24 cellular contexts compared by ENCODE assay signal in the genomic region with DNA sequence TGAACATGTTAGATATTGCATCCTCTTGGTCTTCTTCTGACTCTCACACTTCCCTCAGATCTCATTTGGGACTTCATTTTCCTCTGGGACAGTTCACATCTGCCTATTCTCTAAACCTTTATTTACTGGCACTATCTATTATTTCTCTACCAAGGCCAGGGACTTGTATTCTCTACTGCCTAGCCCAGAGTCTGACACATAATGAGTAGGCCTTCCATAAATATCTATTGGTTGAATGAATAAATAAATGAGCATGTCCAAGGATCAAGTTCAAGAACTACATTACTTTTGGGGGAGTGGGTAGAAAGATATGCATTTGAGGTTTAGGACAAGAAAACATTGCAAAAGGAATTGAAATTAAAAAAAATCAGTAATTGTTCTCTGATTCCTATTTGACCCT.
DNase-seq lines count a peak whose midpoint lies in the region; ATAC-seq, FAIRE-seq and TF ChIP-seq lines count a peak whose summit lies in the region.
"Had no signal": no experiment of that assay in that cellular context is flagged by ENCODE, and none has a peak within 500 bp of the region (broad histone marks: within the 10 kb centered on the region; RNA-seq: fewer than 3 reads in every experiment).

No MANE protein-coding gene starts in this region.

- H3K4me1 ChIP-seq in GM23248 (ENCODE audit: insufficient read depth), result no peaks in the 10 kb centered on the region
- peaks cover 3% of the 10 kb centered on the region for H3K4me1 ChIP-seq in astrocyte (ENCODE audit: insufficient read depth, low read length)
- peaks cover 4% of the 10 kb centered on the region for H3K4me1 ChIP-seq in foreskin keratinocyte
- H3K4me1 ChIP-seq: A549, Peyer's patch had no signal

- TF ChIP-seq CTCF in astrocyte (IDR thresholded peaks at IDR 0.05; ENCODE audit: insufficient read depth, low read depth, low read length), result no peak
- TF ChIP-seq CTCF in foreskin keratinocyte (conservative IDR thresholded peaks at IDR 0.05), result no peak
- no peak for TF ChIP-seq CTCF in glutamatergic neuron (IDR thresholded peaks at IDR 0.05; ENCODE audit: partially characterized antibody, unreplicated experiment)

- H2AFZ ChIP-seq in GM23248 (no peak overlapping the region), astrocyte (ENCODE audit: low read depth, low read length) (no peak overlapping the region)

- H3K27ac Mint-ChIP-seq in astrocyte (ENCODE audit: unreplicated experiment) (no peak overlapping the region), glutamatergic neuron (ENCODE audit: unreplicated experiment) (no peak overlapping the region)
- H3K27ac Mint-ChIP-seq in activated T-cell treated with anti-CD3 and anti-CD28 coated beads, Interleukin-2, amount 50 U/mL, for 72 hours, result no peak overlapping the region
- H3K27ac Mint-ChIP-seq: B cell; CD8-positive, alpha-beta memory T cell had no signal

- H3K4me1 Mint-ChIP-seq in astrocyte (ENCODE audit: low read depth, unreplicated experiment), result peaks cover 6% of the 10 kb centered on the region
- no peaks in the 10 kb centered on the region for H3K4me1 Mint-ChIP-seq in activated T-cell treated with anti-CD3 and anti-CD28 coated beads, Interleukin-2, amount 50 U/mL, for 72 hours (ENCODE audit: low read depth)
- peaks cover 10% of the 10 kb centered on the region for H3K4me1 Mint-ChIP-seq in glutamatergic neuron (ENCODE audit: low read depth, unreplicated experiment)
- H3K4me1 Mint-ChIP-seq: B cell; CD8-positive, alpha-beta memory T cell had no signal

- peak; percentile 29 for ATAC-seq in foreskin keratinocyte
- ATAC-seq in activated T-cell treated with anti-CD3 and anti-CD28 coated beads, Interleukin-2, amount 50 U/mL, for 72 hours (replicated peaks in 1 of 2), result no peak
- ATAC-seq: A549 had no signal

- H3K27me3 ChIP-seq in GM23248 (replicated peaks; ENCODE audit: insufficient read depth), result no peaks in the 10 kb centered on the region
- no peaks in the 10 kb centered on the region for H3K27me3 ChIP-seq in astrocyte (ENCODE audit: insufficient read depth, low read length)
- no peaks in the 10 kb centered on the region for H3K27me3 ChIP-seq in foreskin keratinocyte
- H3K27me3 ChIP-seq: Peyer's patch had no signal

- H3K36me3 Mint-ChIP-seq in astrocyte (ENCODE audit: low read depth, unreplicated experiment), result no peaks in the 10 kb centered on the region
- no peaks in the 10 kb centered on the region for H3K36me3 Mint-ChIP-seq in activated T-cell treated with anti-CD3 and anti-CD28 coated beads, Interleukin-2, amount 50 U/mL, for 72 hours (ENCODE audit: insufficient read depth in 2 of 2)
- H3K36me3 Mint-ChIP-seq in glutamatergic neuron (ENCODE audit: unreplicated experiment), result no peaks in the 10 kb centered on the region
- H3K36me3 Mint-ChIP-seq: CD14-positive monocyte; CD8-positive, alpha-beta memory T cell had no signal

- H3K36me3 ChIP-seq in GM23248 (ENCODE audit: low read depth) (no peaks in the 10 kb centered on the region), astrocyte (ENCODE audit: insufficient read depth, low read length) (no peaks in the 10 kb centered on the region)
- H3K36me3 ChIP-seq: Peyer's patch had no signal

- H3F3A ChIP-seq in GM23248 (ENCODE audit: insufficient read depth), result no peaks in the 10 kb centered on the region

- H3K9ac ChIP-seq in GM23248 (no peak overlapping the region), astrocyte (ENCODE audit: low read length) (no peak overlapping the region)

- H3K4me3 ChIP-seq in GM23248 (no peak overlapping the region), astrocyte (ENCODE audit: insufficient read depth, low read depth, low read length) (no peak overlapping the region)
- H3K4me3 ChIP-seq: A549, Peyer's patch, SK-N-MC had no signal

- in situ Hi-C loops in GM23248 (cut with MboI), result no loop called here

- H3K9me3 Mint-ChIP-seq in astrocyte (ENCODE audit: unreplicated experiment) (no peaks in the 10 kb centered on the region), glutamatergic neuron (ENCODE audit: unreplicated experiment) (peaks cover 3% of the 10 kb centered on the region)
- peaks cover 3 to 5% of the 10 kb centered on the region in 2 donors for H3K9me3 Mint-ChIP-seq in activated T-cell treated with anti-CD3 and anti-CD28 coated beads, Interleukin-2, amount 50 U/mL, for 72 hours

- H3K27me3 Mint-ChIP-seq in astrocyte (ENCODE audit: low read depth, unreplicated experiment) (no peaks in the 10 kb centered on the region), glutamatergic neuron (ENCODE audit: unreplicated experiment) (no peaks in the 10 kb centered on the region)
- peaks cover 5% of the 10 kb centered on the region for H3K27me3 Mint-ChIP-seq in activated T-cell treated with anti-CD3 and anti-CD28 coated beads, Interleukin-2, amount 50 U/mL, for 72 hours (ENCODE audit: low read depth)
- H3K27me3 Mint-ChIP-seq: B cell had no signal

- H3K9me3 ChIP-seq in GM23248 (ENCODE audit: low read depth) (no peaks in the 10 kb centered on the region), astrocyte (ENCODE audit: insufficient read depth, low read depth, low read length) (no peaks in the 10 kb centered on the region)
- H3K9me3 ChIP-seq: A549, Peyer's patch had no signal

- no peak for FAIRE-seq in astrocyte (lab: Jason Lieb, UNC)
- FAIRE-seq: A549, GM19239 had no signal

- H3K27ac ChIP-seq in GM23248 (no peak overlapping the region), astrocyte (ENCODE audit: low read depth, low read length) (no peak overlapping the region), foreskin keratinocyte (no peak overlapping the region)
- H3K27ac ChIP-seq: A549, Peyer's patch, SK-N-MC had no signal

- H3K4me2 ChIP-seq in GM23248 (ENCODE audit: unreplicated experiment) (no peak overlapping the region), astrocyte (ENCODE audit: low read length) (peak overlapping the region; percentile 5)
- H3K4me2 ChIP-seq: A549 had no signal

- DNase-seq in GM23248 (peak; percentile 9), astrocyte (ENCODE audit: low read depth) (peak; percentile 10), foreskin keratinocyte (no peak), DMS114 treated with DMSO at 0.1 percent for 48 hours (lab: John Stamatoyannopoulos, UW; ENCODE audit: unreplicated experiment) (no peak), NK-92 (lab: John Stamatoyannopoulos, UW; ENCODE audit: unreplicated experiment) (no peak), glutamatergic neuron (no peak)
- no peak for DNase-seq in activated T-cell treated with anti-CD3 and anti-CD28 coated beads, Interleukin-2, amount 50 U/mL, for 72 hours
- DNase-seq: Calu3; CD8-positive, alpha-beta memory T cell; DMS153; DND-41; Karpas-422; NCI-H1417; NCI-H1694; NCI-H2029 treated with DMSO at 0.1 percent for 48 hours; NCI-H446 treated with DMSO at 0.1 percent for 48 hours; NCI-H526 treated with DMSO at 0.1 percent for 48 hours; Peyer's patch; SHP77 treated with DMSO at 0.1 percent for 48 hours had no signal

- no peaks in the 10 kb centered on the region for H3K9me2 ChIP-seq in GM23248 (ENCODE audit: insufficient read depth)

- H3K4me3 Mint-ChIP-seq in astrocyte (ENCODE audit: unreplicated experiment) (no peak overlapping the region), glutamatergic neuron (ENCODE audit: unreplicated experiment) (no peak overlapping the region)
- no peak overlapping the region for H3K4me3 Mint-ChIP-seq in activated T-cell treated with anti-CD3 and anti-CD28 coated beads, Interleukin-2, amount 50 U/mL, for 72 hours
- H3K4me3 Mint-ChIP-seq: B cell; CD14-positive monocyte; CD8-positive, alpha-beta memory T cell had no signal

- H4K20me1 ChIP-seq in GM23248 (ENCODE audit: insufficient read depth) (no peaks in the 10 kb centered on the region), astrocyte (ENCODE audit: insufficient read depth, low read length) (no peaks in the 10 kb centered on the region)

- no peaks in the 10 kb centered on the region for H3K79me2 ChIP-seq in GM23248 (ENCODE audit: insufficient read depth)
- H3K79me2 ChIP-seq in astrocyte (ENCODE audit: insufficient read depth, low read length), result no peaks in the 10 kb centered on the region

Comparison
In these comparisons a context has a peak if more than half of its experiments do, and no peak if none do; other contexts are left out.
1. DNase-seq: peak in GM23248 (single experiment) and astrocyte (single experiment); none in foreskin keratinocyte (0 of 2), DMS114 treated with DMSO at 0.1 percent for 48 hours (single experiment), activated T-cell treated with anti-CD3 and anti-CD28 coated beads, Interleukin-2, amount 50 U/mL, for 72 hours (0 of 2), NK-92 (single experiment) and glutamatergic neuron (single experiment).